27 cellular contexts compared by ENCODE assay signal in genomic region chr19:42057856-42058255, GRCh38. TPM values are rescaled to one million over a fixed set of nuclear protein-coding genes. Genes with fewer than 3 reads are reported as not detected.
"Had no signal": no experiment of that assay in that cellular context is flagged by ENCODE, and none has a peak within 500 bp of the region (broad histone marks: within the 10 kb centered on the region; RNA-seq: fewer than 3 reads in every experiment).

No MANE protein-coding gene starts in this region.

- H3K4me3 ChIP-seq: coronary artery, esophagus muscularis mucosa, lower lobe of right lung, pancreas, right lobe of liver, smooth muscle cell, suprapubic skin, transverse colon, upper lobe of right lung, uterus had no signal

- H3K27ac ChIP-seq: coronary artery, epithelial cell of prostate, esophagus muscularis mucosa, foreskin keratinocyte, lower lobe of right lung, pancreas, right lobe of liver, suprapubic skin, transverse colon, upper lobe of right lung, uterus had no signal

- H3K4me1 ChIP-seq: esophagus muscularis mucosa, lower lobe of right lung, pancreas, right lobe of liver, transverse colon, upper lobe of right lung, uterus had no signal

- ATAC-seq: effector memory CD8-positive, alpha-beta T cell; foreskin keratinocyte; left ventricle myocardium superior; lower lobe of right lung; natural killer cell; pancreas; right lobe of liver; stimulated activated naive CD8-positive, alpha-beta T cell treated with anti-CD3 and anti-CD28 coated beads, Interleukin-15, amount 100 ng/mL, for 72 hours; upper lobe of right lung had no signal

- H3K9me3 ChIP-seq: esophagus muscularis mucosa, lower lobe of right lung, pancreas, right lobe of liver, suprapubic skin, transverse colon, upper lobe of right lung, uterus had no signal

- H3K4me2 ChIP-seq: smooth muscle cell had no signal

- DNase-seq: effector memory CD8-positive, alpha-beta T cell; foreskin keratinocyte; hypothalamus; immature natural killer cell; islet precursor cell; left ventricle myocardium superior; lower lobe of right lung; natural killer cell; occipital lobe; pancreas; right lobe of liver; stimulated activated CD4-positive, alpha-beta T cell treated with anti-CD3 and anti-CD28 coated beads, Interleukin-12 subunit alpha, Interleukin-12 subunit beta, amount 100 ng/mL, for 4 hours; stimulated activated CD4-positive, alpha-beta T cell treated with anti-CD3 and anti-CD28 coated beads, Interleukin-1b, Interleukin-23, amount 100 ng/mL, for 48 hours; stimulated activated CD4-positive, alpha-beta T cell treated with anti-CD3 and anti-CD28 coated beads, Interleukin-4, amount 100 ng/mL, for 1 hour; stimulated activated CD8-positive, alpha-beta memory T cell treated with anti-CD3 and anti-CD28 coated beads, Interleukin-4, amount 100 ng/mL, for 48 hours; stimulated activated naive CD4-positive, alpha-beta T cell; stimulated activated naive CD8-positive, alpha-beta T cell treated with anti-CD3 and anti-CD28 coated beads, Interleukin-15, amount 100 ng/mL, for 72 hours; transverse colon; upper lobe of right lung; uterus had no signal

- H3K27me3 ChIP-seq: esophagus muscularis mucosa, foreskin keratinocyte, pancreas, right lobe of liver, transverse colon, upper lobe of right lung, uterus had no signal

- H3K36me3 ChIP-seq: lower lobe of right lung, pancreas, right lobe of liver, suprapubic skin, transverse colon, upper lobe of right lung, uterus had no signal

- FAIRE-seq: endometrium, pancreas had no signal

RNA-seq across cellular contexts. Expression of gene GRIK5, which starts 12.2 kb away (rescaled TPM):
- total RNA-seq: dermis microvascular lymphatic vessel endothelial cell had no signal
- polyA plus RNA-seq: immature natural killer cell had no signal
